In the genomic region with DNA sequence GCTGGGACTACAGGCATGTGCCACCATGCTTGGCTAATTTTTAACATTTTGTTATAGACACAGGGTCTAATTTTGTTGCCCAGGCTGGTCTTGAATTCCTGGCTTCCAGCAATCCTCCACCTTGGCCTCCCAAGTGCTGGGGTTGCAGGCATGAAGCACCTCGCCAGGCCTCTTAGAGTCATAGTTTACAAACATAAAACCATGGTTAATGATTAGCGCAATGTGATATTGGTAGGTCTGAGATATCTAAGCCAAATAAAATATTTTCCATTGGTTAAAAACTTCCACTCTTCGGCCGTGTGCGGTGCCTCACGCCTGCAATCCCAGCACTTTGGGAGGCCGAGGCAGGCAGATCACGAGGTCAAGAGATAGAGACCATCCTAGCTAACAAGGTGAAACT, we compare ENCODE assay signal across 19 cellular contexts. TPM values are rescaled to one million over a fixed set of nuclear protein-coding genes. Genes with fewer than 3 reads are reported as not detected.
DNase-seq lines count a peak whose midpoint lies in the region; ATAC-seq, FAIRE-seq and TF ChIP-seq lines count a peak whose summit lies in the region.
"Had no signal": no experiment of that assay in that cellular context is flagged by ENCODE, and none has a peak within 500 bp of the region (broad histone marks: within the 10 kb centered on the region; RNA-seq: fewer than 3 reads in every experiment).

No MANE protein-coding gene starts in this region.

- H3K4me3 ChIP-seq in right lobe of liver (no peak overlapping the region), small intestine (ENCODE audit: low read depth in 1 of 2, low read length in 2 of 2) (no peak overlapping the region), foreskin fibroblast (ENCODE audit: low read depth in 1 of 2, low read length in 2 of 2) (no peak overlapping the region)
- H3K4me3 ChIP-seq in CD8-positive, alpha-beta memory T cell (ENCODE audit: low read length) = no peak overlapping the region
- H3K4me3 ChIP-seq: SK-N-MC had no signal

- no peak overlapping the region for H3K27ac Mint-ChIP-seq in Calu3 (ENCODE audit: unreplicated experiment)
- peak overlapping the region in 1 of 8 donors; percentile 24 for H3K27ac Mint-ChIP-seq in CD8-positive, alpha-beta memory T cell

- ATAC-seq in right lobe of liver = peak; percentile 87 to 92 (median 88)
- ATAC-seq: Panc1, Right ventricle myocardium inferior had no signal

- TF ChIP-seq CTCF in Calu3 (IDR thresholded peaks at IDR 0.05; ENCODE audit: unreplicated experiment) (no peak), right lobe of liver (IDR thresholded peaks at IDR 0.05) (no peak), foreskin fibroblast (IDR thresholded peaks at IDR 0.05; ENCODE audit: low read depth, low read length) (no peak)

- BruUV-seq in Calu3 (replicated peaks; lab: Mats Ljungman, UMichigan) = no TSS peak

- no peaks in the 10 kb centered on the region for H3K9me3 ChIP-seq in right lobe of liver
- no peaks in the 10 kb centered on the region for H3K9me3 ChIP-seq in small intestine (ENCODE audit: control insufficient read depth, low read depth)
- no peaks in the 10 kb centered on the region for H3K9me3 ChIP-seq in CD8-positive, alpha-beta memory T cell (ENCODE audit: low read length)

- H3K4me3 Mint-ChIP-seq in Calu3 (ENCODE audit: low read depth, unreplicated experiment) = no peak overlapping the region
- no peak overlapping the region for H3K4me3 Mint-ChIP-seq in CD8-positive, alpha-beta memory T cell

- H3K4me1 Mint-ChIP-seq in Calu3 (ENCODE audit: low read depth, unreplicated experiment) = peaks cover 22% of the 10 kb centered on the region
- H3K4me1 Mint-ChIP-seq in CD8-positive, alpha-beta memory T cell = peaks cover 29 to 50% (median 44%) of the 10 kb centered on the region in 3 donors

- DNase-seq in Calu3 (peak; percentile 55), glomerular visceral epithelial cell (ENCODE audit: extremely low spot score) (peak; percentile 35), right lobe of liver (peak; percentile 39 to 74 (median 69)), small intestine (peak; percentile 75), GM12891 (ENCODE audit: insufficient read length, low spot score) (no peak), superior temporal gyrus (ENCODE audit: extremely low spot score) (no peak), foreskin fibroblast (no peak)
- no peak for DNase-seq in CD8-positive, alpha-beta memory T cell
- DNase-seq: 8988T, COR-L47, HCEC 1CT, NCI-H1105 treated with DMSO at 0.1 percent for 48 hours, NCI-H82 had no signal

- H3K27ac ChIP-seq in right lobe of liver = peak overlapping the region; percentile 56 to 77 (median 68)
- no peak overlapping the region for H3K27ac ChIP-seq in small intestine (ENCODE audit: low read depth in 1 of 2, low read length in 1 of 2)
- H3K27ac ChIP-seq in CD8-positive, alpha-beta memory T cell (ENCODE audit: low read depth, low read length) = no peak overlapping the region
- H3K27ac ChIP-seq: C4-2B, HL-60, SK-N-MC had no signal

- CTCF ChIA-PET in Calu3 (lab: Charles Lee) = interaction anchor here (0.6 to 1.0 kb wide), 3 partner anchors 10 to 1121 kb away, joined by 3 to 8 read pairs (median 3); no protein-coding TSS in a partner anchor
- CTCF ChIA-PET in CD8-positive, alpha-beta memory T cell (lab: Charles Lee) = interaction anchor here (1.8 kb wide), 1 partner anchor 11 kb away, joined by 10 read pairs; no protein-coding TSS in a partner anchor

- POLR2A ChIA-PET in CD8-positive, alpha-beta memory T cell (lab: Charles Lee) = interaction anchor here (0.8 kb wide), 1 partner anchor 83 kb away, joined by 3 read pairs; no protein-coding TSS in a partner anchor

- FAIRE-seq in small intestine (lab: Jason Lieb, UNC) = no peak
- FAIRE-seq in GM12891 (lab: Jason Lieb, UNC) = no peak
- FAIRE-seq: GM12892 had no signal

- no peaks in the 10 kb centered on the region for H3K27me3 Mint-ChIP-seq in Calu3 (ENCODE audit: unreplicated experiment)
- no peaks in the 10 kb centered on the region for H3K27me3 Mint-ChIP-seq in CD8-positive, alpha-beta memory T cell

- H3K36me3 ChIP-seq in right lobe of liver (peaks cover 0 to 51% (median 17%) of the 10 kb centered on the region in 4 donors), small intestine (ENCODE audit: control insufficient read depth in 2 of 2, insufficient read depth in 2 of 2, low read length in 2 of 2) (peaks cover 18 to 20% of the 10 kb centered on the region in 2 donors)
- H3K36me3 ChIP-seq in CD8-positive, alpha-beta memory T cell (ENCODE audit: insufficient read depth, low read length) = peaks cover 35% of the 10 kb centered on the region

- H3K36me3 Mint-ChIP-seq in Calu3 (ENCODE audit: insufficient read depth, unreplicated experiment) = peaks cover 49% of the 10 kb centered on the region
- H3K36me3 Mint-ChIP-seq in CD8-positive, alpha-beta memory T cell = peaks cover 11 to 78% (median 22%) of the 10 kb centered on the region in 3 donors

- no peak for TF ChIP-seq POLR2A in right lobe of liver (IDR thresholded peaks at IDR 0.05)
- no peak for TF ChIP-seq POLR2A in GM12891 (IDR thresholded peaks at IDR 0.05; ENCODE audit: low read depth, low read length)

- H3K4me1 ChIP-seq in right lobe of liver (peaks cover 0 to 62% (median 23%) of the 10 kb centered on the region in 4 donors), small intestine (ENCODE audit: control insufficient read depth in 2 of 2, insufficient read depth in 1 of 2, low read depth in 1 of 2, low read length in 1 of 2) (peaks cover 2 to 3% of the 10 kb centered on the region in 2 donors)
- peaks cover 8% of the 10 kb centered on the region for H3K4me1 ChIP-seq in CD8-positive, alpha-beta memory T cell (ENCODE audit: insufficient read depth, low read length)

- no peaks in the 10 kb centered on the region for H3K27me3 ChIP-seq in right lobe of liver
- no peaks in the 10 kb centered on the region for H3K27me3 ChIP-seq in small intestine (ENCODE audit: control insufficient read depth in 2 of 2, insufficient read depth in 2 of 2, low read length in 2 of 2)
- H3K27me3 ChIP-seq in CD8-positive, alpha-beta memory T cell (ENCODE audit: insufficient read depth, low read length, poor library complexity, severe bottlenecking) = no peaks in the 10 kb centered on the region

- intact Hi-C loops in Calu3 (cut with micrococcal nuclease; ENCODE audit: unreplicated experiment) (no loop called here), right lobe of liver (cut with DNase I) (loop anchor here in 1 of 2 donors (10.0 kb wide), 1 partner anchor 69 kb away; a partner anchor contains a TSS)

- H3K9me3 Mint-ChIP-seq in Calu3 (ENCODE audit: low read depth, unreplicated experiment) = no peaks in the 10 kb centered on the region
- H3K9me3 Mint-ChIP-seq in CD8-positive, alpha-beta memory T cell = no peaks in the 10 kb centered on the region

- WGBS in right lobe of liver (ENCODE audit: insufficient coverage, low coverage, low lambda C conversion rate, missing lambda C conversion rate) = 50% methylated on average over 8 of the region's 8 CpGs
- 16 to 54% (median 29%) methylated on average over 8 of the region's 8 CpGs for WGBS in small intestine, 3 donors

TF ChIP-seq in GM12891, 5 proteins besides CTCF, POLR2A, EP300 and RAD21:
- TF ChIP-seq POU2F2 (IDR thresholded peaks at IDR 0.05; ENCODE audit: low read depth, low read length) (no peak), SPI1 (IDR thresholded peaks at IDR 0.05; ENCODE audit: low read depth, low read length) (no peak), POLR2AphosphoS5 (IDR thresholded peaks at IDR 0.05; ENCODE audit: low read depth, low read length) (no peak), TAF1 (IDR thresholded peaks at IDR 0.05; ENCODE audit: low read depth, low read length) (no peak), PAX5 (IDR thresholded peaks at IDR 0.05; ENCODE audit: insufficient read depth, low read length, severe bottlenecking) (no peak)

RNA-seq across cellular contexts. Expression of a gene that starts 16.6 kb away (rescaled TPM):
- total RNA-seq in Calu3 (2022) (51.3 and 52.1 TPM in 2 replicates), right lobe of liver (10 to 100 TPM; 43.2 to 63.3 (median 54.0) TPM)
- 10 to 100 TPM; 49.7 to 73.4 (median 49.7) TPM for polyA plus RNA-seq in small intestine
- 10 to 100 TPM; 32.8 to 38.8 TPM for total RNA-seq in CD8-positive, alpha-beta memory T cell
- polyA plus RNA-seq in CD8-positive, alpha-beta memory T cell = 57.8 TPM
- polyA plus RNA-seq in GM12891 (2012; ENCODE audit: low read depth, missing spikeins) = 31.7 TPM

RNA-seq across cellular contexts. Expression of a gene that starts 57.8 kb away (rescaled TPM):
- total RNA-seq in Calu3 (2022) (26.0 and 31.3 TPM in 2 replicates), right lobe of liver (1 to 10 TPM; 3.5 to 7.9 (median 5.6) TPM)
- 10 to 100 TPM in 1 of 3 donors, 1 to 10 TPM in 2; 9.6 to 15.7 (median 9.7) TPM for polyA plus RNA-seq in small intestine
- total RNA-seq in CD8-positive, alpha-beta memory T cell = 1 to 10 TPM; 5.8 to 6.0 TPM
- 10.6 TPM for polyA plus RNA-seq in CD8-positive, alpha-beta memory T cell
- polyA plus RNA-seq in GM12891 (2012; ENCODE audit: low read depth, missing spikeins) = 38.7 TPM

Comparison
In these comparisons a context has a peak if more than half of its experiments do, and no peak if none do; other contexts are left out.
1. DNase-seq: peak in Calu3 (single experiment), glomerular visceral epithelial cell (single experiment), right lobe of liver (3 of 3) and small intestine (single experiment); none in CD8-positive, alpha-beta memory T cell (0 of 5), GM12891 (single experiment), superior temporal gyrus (single experiment) and foreskin fibroblast (0 of 2).
2. H3K27ac ChIP-seq: peak in right lobe of liver (3 of 3); none in small intestine (0 of 2) and CD8-positive, alpha-beta memory T cell (single experiment).